In genomic region chr14:52553671-52554575, GRCh38 we compare ENCODE assay signal across 8 cellular contexts. TPM values are rescaled to one million over a fixed set of nuclear protein-coding genes. Genes with fewer than 3 reads are reported as not detected.
A peak's percentile ranks its signal among the peaks of the same experiment; 100 is the strongest.
DNase-seq lines count a peak whose midpoint lies in the region; ATAC-seq lines count a peak whose summit lies in the region.

No MANE protein-coding gene starts in this region.

- in situ Hi-C loops in ACHN (cut with HindIII; ENCODE audit: low pct_ligation_motif_present, low pct_unique_long_range_greater_than_20kb, low sequenced_read_pairs): no loop called here
- in situ Hi-C loops in HAP-1 (cut with MboI; ENCODE audit: low sequenced_read_pairs): no loop called here

- intact Hi-C loops in left colon (cut with DNase I, micrococcal nuclease): no loop called here

- ATAC-seq in left colon: peak; percentile 44

- H3K4me1 ChIP-seq in HAP-1: peaks cover 10% of the 10 kb centered on the region

- peak overlapping the region; percentile 70 for H3K4me3 ChIP-seq in HAP-1

- no peaks in the 10 kb centered on the region for H3K27me3 ChIP-seq in HAP-1 (ENCODE audit: low read depth)

- peak; percentile 75 for DNase-seq in ACHN
- peak; percentile 90 to 92 for DNase-seq in HAP-1 (ENCODE audit: low spot score in 2 of 2)
- DNase-seq in NCI-H510A (lab: John Stamatoyannopoulos, UW): peak; percentile 65
- peak; percentile 78 to 83 for DNase-seq in activated CD4-positive, alpha-beta T cell treated with anti-CD3 and anti-CD28 coated beads, Interleukin-2, amount 50 U/mL, for 4 hours
- peak; percentile 47 for DNase-seq in dedifferentiated amniotic fluid mesenchymal stem cell (ENCODE audit: extremely low spot score)
- peak; percentile 90 to 92 for DNase-seq in left colon
- peak; percentile 85 for DNase-seq in stimulated activated CD4-positive, alpha-beta T cell treated with anti-CD3 and anti-CD28 coated beads, Interleukin-15, amount 100 ng/mL, for 24 hours
- DNase-seq in GOT3 (lab: John Stamatoyannopoulos, UW): no peak

- no peaks in the 10 kb centered on the region for H3K36me3 ChIP-seq in HAP-1 (replicated peaks)

- no peaks in the 10 kb centered on the region for H3K9me3 ChIP-seq in HAP-1

RNA-seq across cellular contexts. Expression of gene GPR137C, which starts 1.3 kb away (rescaled TPM):
- total RNA-seq in left colon: under 1 TPM; 0.15 to 0.39 TPM

RNA-seq across cellular contexts. Expression of gene TXNDC16, which starts 1.6 kb away (rescaled TPM):
- total RNA-seq in left colon: 1 to 10 TPM; 8.0 to 8.3 TPM
